In genomic region chr12:104750061-104750460, GRCh38 we compare ENCODE assay signal across 8 cellular contexts.
DNase-seq lines count a peak whose midpoint lies in the region; ATAC-seq and TF ChIP-seq lines count a peak whose summit lies in the region.

No MANE protein-coding gene starts in this region.

- H3K27ac Mint-ChIP-seq in Calu3 (ENCODE audit: unreplicated experiment) (no peak overlapping the region), GM23338 (peak overlapping the region; percentile 33; the same call in 1 of the 2 replicates), neural progenitor cell (no peak overlapping the region), chondrocyte (ENCODE audit: unreplicated experiment) (no peak overlapping the region)
- H3K27ac Mint-ChIP-seq in activated CD8-positive, alpha-beta T cell treated with anti-CD3 and anti-CD28 coated beads, Interleukin-2, amount 10 ng/mL, durations not matched to agents 7 days and 5 days: no peak overlapping the region
- peak overlapping the region in 4 of 10 donors; percentile 0 to 64 (median 14) for H3K27ac Mint-ChIP-seq in naive thymus-derived CD8-positive, alpha-beta T cell

- H3K4me2 ChIP-seq in GM23338 (no peak overlapping the region), neural progenitor cell (no peak overlapping the region)

- peaks cover 5% of the 10 kb centered on the region for H3K4me1 Mint-ChIP-seq in Calu3 (ENCODE audit: low read depth, unreplicated experiment)
- peaks cover 41% of the 10 kb centered on the region for H3K4me1 Mint-ChIP-seq in GM23338
- peaks cover 56% of the 10 kb centered on the region for H3K4me1 Mint-ChIP-seq in activated CD8-positive, alpha-beta T cell treated with anti-CD3 and anti-CD28 coated beads, Interleukin-2, amount 10 ng/mL, durations not matched to agents 7 days and 5 days (ENCODE audit: low read depth)
- peaks cover 54% of the 10 kb centered on the region for H3K4me1 Mint-ChIP-seq in neural progenitor cell
- H3K4me1 Mint-ChIP-seq in naive thymus-derived CD8-positive, alpha-beta T cell: peaks cover 30 to 74% (median 49%) of the 10 kb centered on the region in 4 donors
- H3K4me1 Mint-ChIP-seq in chondrocyte (ENCODE audit: low read depth): peaks cover 17% of the 10 kb centered on the region

- intact Hi-C loops in Calu3 (cut with micrococcal nuclease; ENCODE audit: unreplicated experiment): no loop called here

- peak overlapping the region; percentile 9; the same call in 1 of the 2 replicates for H3K27ac ChIP-seq in GM23338 (ENCODE audit: low read depth)
- no peak overlapping the region for H3K27ac ChIP-seq in neural progenitor cell

- H4K20me1 ChIP-seq in GM23338 (replicated peaks; ENCODE audit: insufficient read depth) (no peaks in the 10 kb centered on the region), neural progenitor cell (ENCODE audit: low read depth) (no peaks in the 10 kb centered on the region)

- H3K4me1 ChIP-seq in GM23338 (ENCODE audit: insufficient read depth): peaks cover 45% of the 10 kb centered on the region
- H3K4me1 ChIP-seq in neural progenitor cell: peaks cover 32% of the 10 kb centered on the region

- H3K4me3 Mint-ChIP-seq in Calu3 (ENCODE audit: low read depth, unreplicated experiment) (no peak overlapping the region), GM23338 (no peak overlapping the region), neural progenitor cell (no peak overlapping the region), chondrocyte (ENCODE audit: unreplicated experiment) (no peak overlapping the region)
- no peak overlapping the region for H3K4me3 Mint-ChIP-seq in activated CD8-positive, alpha-beta T cell treated with anti-CD3 and anti-CD28 coated beads, Interleukin-2, amount 10 ng/mL, durations not matched to agents 7 days and 5 days
- peak overlapping the region in 2 of 10 donors; percentile 30 to 44 for H3K4me3 Mint-ChIP-seq in naive thymus-derived CD8-positive, alpha-beta T cell

- H3K4me3 ChIP-seq in GM23338 (no peak overlapping the region), fibroblast of villous mesenchyme (ENCODE audit: low read depth, low read length) (no peak overlapping the region), neural progenitor cell (no peak overlapping the region)

- H3K27me3 ChIP-seq in GM23338 (ENCODE audit: insufficient read depth) (no peaks in the 10 kb centered on the region), neural progenitor cell (no peaks in the 10 kb centered on the region)

- H3K9me3 ChIP-seq in neural progenitor cell (ENCODE audit: low read depth): no peaks in the 10 kb centered on the region

- ATAC-seq in GM23338: no peak
- ATAC-seq in activated CD8-positive, alpha-beta T cell treated with anti-CD3 and anti-CD28 coated beads, Interleukin-2, amount 10 ng/mL, durations not matched to agents 7 days and 5 days: no peak
- no peak for ATAC-seq in naive thymus-derived CD8-positive, alpha-beta T cell

- H3F3A ChIP-seq in GM23338 (replicated peaks; ENCODE audit: low read depth) (no peaks in the 10 kb centered on the region), neural progenitor cell (ENCODE audit: low read depth) (peaks cover 18% of the 10 kb centered on the region)

- H3K36me3 ChIP-seq in GM23338 (ENCODE audit: insufficient read depth) (no peaks in the 10 kb centered on the region), neural progenitor cell (no peaks in the 10 kb centered on the region)

- no TSS peak for BruUV-seq in Calu3 (replicated peaks; lab: Mats Ljungman, UMichigan)

- DNase-seq in Calu3 (peak; percentile 22), GM23338 (ENCODE audit: low spot score) (no peak), NOMO-1 (lab: John Stamatoyannopoulos, UW; ENCODE audit: unreplicated experiment in 2 of 2) (peak; percentile 79 to 96), fibroblast of villous mesenchyme (ENCODE audit: low read depth) (peak; percentile 73), neural progenitor cell (ENCODE audit: low spot score) (no peak), chondrocyte (ENCODE audit: low spot score) (no peak)
- no peak for DNase-seq in activated CD8-positive, alpha-beta T cell treated with anti-CD3 and anti-CD28 coated beads, Interleukin-2, amount 10 ng/mL, durations not matched to agents 7 days and 5 days
- DNase-seq in naive thymus-derived CD8-positive, alpha-beta T cell: no peak

- CTCF ChIA-PET in Calu3 (lab: Charles Lee): interaction anchor here (0.6 kb wide), 1 partner anchor 290 kb away, joined by 3 read pairs; no protein-coding TSS in a partner anchor
- CTCF ChIA-PET in activated CD8-positive, alpha-beta T cell treated with anti-CD3 and anti-CD28 coated beads, Interleukin-2, amount 10 ng/mL, durations not matched to agents 7 days and 5 days (lab: Charles Lee): interaction anchor here (1.4 to 2.1 kb wide), 3 partner anchors 10 to 368 kb away, joined by 4 to 8 read pairs (median 5); no protein-coding TSS in a partner anchor

- peaks cover 7% of the 10 kb centered on the region; the same call in 1 of the 2 replicates for H3K9me2 ChIP-seq in GM23338 (ENCODE audit: insufficient read depth)

- H2AFZ ChIP-seq in GM23338 (no peak overlapping the region), neural progenitor cell (replicated peaks) (no peak overlapping the region)

- H3K36me3 Mint-ChIP-seq in Calu3 (ENCODE audit: insufficient read depth, unreplicated experiment): no peaks in the 10 kb centered on the region
- no peaks in the 10 kb centered on the region for H3K36me3 Mint-ChIP-seq in GM23338 (ENCODE audit: low read depth)
- H3K36me3 Mint-ChIP-seq in activated CD8-positive, alpha-beta T cell treated with anti-CD3 and anti-CD28 coated beads, Interleukin-2, amount 10 ng/mL, durations not matched to agents 7 days and 5 days (ENCODE audit: low read depth): peaks cover 24% of the 10 kb centered on the region
- peaks cover 2% of the 10 kb centered on the region for H3K36me3 Mint-ChIP-seq in neural progenitor cell
- no peaks in the 10 kb centered on the region for H3K36me3 Mint-ChIP-seq in naive thymus-derived CD8-positive, alpha-beta T cell
- no peaks in the 10 kb centered on the region for H3K36me3 Mint-ChIP-seq in chondrocyte (ENCODE audit: low read depth)

- H3K9ac ChIP-seq in neural progenitor cell: no peak overlapping the region

- POLR2A ChIA-PET in activated CD8-positive, alpha-beta T cell treated with anti-CD3 and anti-CD28 coated beads, Interleukin-2, amount 10 ng/mL, durations not matched to agents 7 days and 5 days (lab: Charles Lee): interaction anchor here (0.6 kb wide), 1 partner anchor 62 kb away, joined by 3 read pairs; no protein-coding TSS in a partner anchor
- POLR2A ChIA-PET in naive thymus-derived CD8-positive, alpha-beta T cell (lab: Charles Lee): no interaction called here

- H3K9me3 Mint-ChIP-seq in Calu3 (ENCODE audit: low read depth, unreplicated experiment) (no peaks in the 10 kb centered on the region), GM23338 (no peaks in the 10 kb centered on the region), neural progenitor cell (no peaks in the 10 kb centered on the region), chondrocyte (ENCODE audit: low read depth) (no peaks in the 10 kb centered on the region)
- no peaks in the 10 kb centered on the region for H3K9me3 Mint-ChIP-seq in activated CD8-positive, alpha-beta T cell treated with anti-CD3 and anti-CD28 coated beads, Interleukin-2, amount 10 ng/mL, durations not matched to agents 7 days and 5 days (ENCODE audit: insufficient read depth)
- no peaks in the 10 kb centered on the region for H3K9me3 Mint-ChIP-seq in naive thymus-derived CD8-positive, alpha-beta T cell

- H3K27me3 Mint-ChIP-seq in Calu3 (ENCODE audit: unreplicated experiment) (peaks cover 45% of the 10 kb centered on the region), GM23338 (ENCODE audit: insufficient read depth, low read depth, poor library complexity) (peaks cover 6% of the 10 kb centered on the region), neural progenitor cell (ENCODE audit: insufficient read depth, low read depth) (peaks cover 4% of the 10 kb centered on the region), chondrocyte (ENCODE audit: low read depth) (no peaks in the 10 kb centered on the region)
- H3K27me3 Mint-ChIP-seq in activated CD8-positive, alpha-beta T cell treated with anti-CD3 and anti-CD28 coated beads, Interleukin-2, amount 10 ng/mL, durations not matched to agents 7 days and 5 days (ENCODE audit: low read depth): no peaks in the 10 kb centered on the region
- H3K27me3 Mint-ChIP-seq in naive thymus-derived CD8-positive, alpha-beta T cell: no peaks in the 10 kb centered on the region

- H3K79me2 ChIP-seq in GM23338 (replicated peaks; ENCODE audit: insufficient read depth) (peaks cover 8% of the 10 kb centered on the region; the same call in 1 of the 2 replicates), neural progenitor cell (ENCODE audit: low read depth) (no peaks in the 10 kb centered on the region)

- no peak for TF ChIP-seq CTCF in Calu3 (IDR thresholded peaks at IDR 0.05; ENCODE audit: unreplicated experiment)
- TF ChIP-seq CTCF in GM23338 (conservative IDR thresholded peaks at IDR 0.05; ENCODE audit: low read depth in 2 of 2): no peak
- no peak for TF ChIP-seq CTCF in fibroblast of villous mesenchyme (IDR thresholded peaks at IDR 0.05; ENCODE audit: insufficient read depth, low read depth, low read length)
- no peak for TF ChIP-seq CTCF in neural progenitor cell (IDR thresholded peaks at IDR 0.05)
- TF ChIP-seq CTCF in chondrocyte (IDR thresholded peaks at IDR 0.05): no peak

TF ChIP-seq in GM23338, 12 proteins besides CTCF, POLR2A, EP300 and RAD21 (continues in another document):
- TF ChIP-seq NANOG (IDR thresholded peaks at IDR 0.05; ENCODE audit: borderline replicate concordance): no peak
- no peak for TF ChIP-seq ZNF114 (CRISPR knock-in tag; IDR thresholded peaks at IDR 0.05)
- no peak for TF ChIP-seq STAT1 (IDR thresholded peaks at IDR 0.05; ENCODE audit: unreplicated experiment)

Comparison
In these comparisons a context has a peak if more than half of its experiments do, and no peak if none do; other contexts are left out.
1. DNase-seq: peak in Calu3 (single experiment), NOMO-1 (2 of 2) and fibroblast of villous mesenchyme (single experiment); none in GM23338 (single experiment), activated CD8-positive, alpha-beta T cell treated with anti-CD3 and anti-CD28 coated beads, Interleukin-2, amount 10 ng/mL, durations not matched to agents 7 days and 5 days (single experiment), neural progenitor cell (single experiment), naive thymus-derived CD8-positive, alpha-beta T cell (0 of 10) and chondrocyte (single experiment).